Comparison of ENCODE assay signal across 2 cellular contexts in the genomic region with DNA sequence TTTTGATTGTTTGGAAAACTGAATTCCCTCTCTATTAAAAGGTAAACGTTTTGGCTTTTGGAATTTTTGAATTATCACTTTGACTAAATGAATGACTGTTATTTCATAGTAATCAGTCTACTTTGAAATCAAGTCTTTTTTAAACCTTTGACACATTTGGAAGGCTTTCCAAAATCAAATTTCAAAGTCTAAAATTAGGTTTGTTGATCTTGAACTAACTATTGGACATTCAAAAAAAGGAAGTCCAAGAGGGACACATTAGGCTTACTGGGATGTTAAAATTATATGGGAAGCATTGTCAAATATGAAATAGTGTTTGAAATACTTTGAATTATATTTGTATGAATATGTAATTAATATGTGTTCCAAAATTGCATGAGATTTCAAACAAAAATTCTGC.
TF ChIP-seq lines count a peak whose summit lies in the region.

No MANE protein-coding gene starts in this region.

TF ChIP-seq in liver, 16 proteins besides CTCF, POLR2A, EP300 and RAD21:
- TF ChIP-seq JUND (IDR thresholded peaks at IDR 0.05) (peak in 1 of 2 donors; percentile 10), HNF4G (IDR thresholded peaks at IDR 0.05) (no peak), HNF4A (conservative IDR thresholded peaks at IDR 0.05) (peak; percentile 67 to 77), SP1 (IDR thresholded peaks at IDR 0.05) (peak; percentile 40), RXRA (IDR thresholded peaks at IDR 0.05) (peak; percentile 14 to 61), FOXA1 (IDR thresholded peaks at IDR 0.05) (no peak)
- TF ChIP-seq, protein P1, sequence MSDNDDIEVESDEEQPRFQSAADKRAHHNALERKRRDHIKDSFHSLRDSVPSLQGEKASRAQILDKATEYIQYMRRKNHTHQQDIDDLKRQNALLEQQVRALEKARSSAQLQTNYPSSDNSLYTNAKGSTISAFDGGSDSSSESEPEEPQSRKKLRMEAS (IDR thresholded peaks at IDR 0.05), result no peak
TF ChIP-seq in liver: peak in this region for 4.

TF ChIP-seq in HepG2, 621 proteins besides CTCF, POLR2A, EP300 and RAD21:
- TF ChIP-seq HIC2 (CRISPR knock-in tag; IDR thresholded peaks at IDR 0.05; ENCODE audit: low read depth), result no peak
- no peak for TF ChIP-seq CEBPG (CRISPR knock-in tag; IDR thresholded peaks at IDR 0.05)
- TF ChIP-seq ZNF124 (CRISPR knock-in tag; IDR thresholded peaks at IDR 0.05), result no peak
- TF ChIP-seq HBP1 (CRISPR knock-in tag; IDR thresholded peaks at IDR 0.05; ENCODE audit: low read depth), result no peak
- TF ChIP-seq PRPF4 (IDR thresholded peaks at IDR 0.05; ENCODE audit: low read depth, low read length, poor library complexity, severe bottlenecking), result no peak
- no peak for TF ChIP-seq KLF11 (CRISPR knock-in tag; IDR thresholded peaks at IDR 0.05)
- TF ChIP-seq KDM2A (CRISPR knock-in tag; IDR thresholded peaks at IDR 0.05; ENCODE audit: borderline replicate concordance, low read depth), result no peak
- TF ChIP-seq BCL3 (CRISPR knock-in tag; IDR thresholded peaks at IDR 0.05), result no peak
- no peak for TF ChIP-seq ZNF580 (CRISPR knock-in tag; IDR thresholded peaks at IDR 0.05; ENCODE audit: borderline replicate concordance, low read depth)
- TF ChIP-seq PAF1 (CRISPR knock-in tag; IDR thresholded peaks at IDR 0.05), result no peak
- TF ChIP-seq, protein P2, sequence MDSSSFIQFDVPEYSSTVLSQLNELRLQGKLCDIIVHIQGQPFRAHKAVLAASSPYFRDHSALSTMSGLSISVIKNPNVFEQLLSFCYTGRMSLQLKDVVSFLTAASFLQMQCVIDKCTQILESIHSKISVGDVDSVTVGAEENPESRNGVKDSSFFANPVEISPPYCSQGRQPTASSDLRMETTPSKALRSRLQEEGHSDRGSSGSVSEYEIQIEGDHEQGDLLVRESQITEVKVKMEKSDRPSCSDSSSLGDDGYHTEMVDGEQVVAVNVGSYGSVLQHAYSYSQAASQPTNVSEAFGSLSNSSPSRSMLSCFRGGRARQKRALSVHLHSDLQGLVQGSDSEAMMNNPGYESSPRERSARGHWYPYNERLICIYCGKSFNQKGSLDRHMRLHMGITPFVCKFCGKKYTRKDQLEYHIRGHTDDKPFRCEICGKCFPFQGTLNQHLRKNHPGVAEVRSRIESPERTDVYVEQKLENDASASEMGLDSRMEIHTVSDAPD (CRISPR knock-in tag; IDR thresholded peaks at IDR 0.05), result no peak
- no peak for TF ChIP-seq ZFAT (CRISPR knock-in tag; conservative IDR thresholded peaks at IDR 0.05)
- no peak for TF ChIP-seq ATF1 (CRISPR knock-in tag; IDR thresholded peaks at IDR 0.05)
- no peak for TF ChIP-seq TOPORS (CRISPR knock-in tag; IDR thresholded peaks at IDR 0.05)
- no peak for TF ChIP-seq THYN1 (CRISPR knock-in tag; IDR thresholded peaks at IDR 0.05; ENCODE audit: borderline replicate concordance, low read depth)
- no peak for TF ChIP-seq SPEN (CRISPR knock-in tag; IDR thresholded peaks at IDR 0.05; ENCODE audit: low read depth)
- TF ChIP-seq MAZ (IDR thresholded peaks at IDR 0.05; ENCODE audit: borderline replicate concordance, low read depth, low read length), result no peak
- no peak for TF ChIP-seq MAZ (CRISPR knock-in tag; IDR thresholded peaks at IDR 0.05; ENCODE audit: low read depth)
- TF ChIP-seq CBX1 (IDR thresholded peaks at IDR 0.05; ENCODE audit: low read depth), result no peak
- TF ChIP-seq RFX1 (IDR thresholded peaks at IDR 0.05), result no peak
TF ChIP-seq in HepG2: peak in this region for 0.
